8 cellular contexts compared by ENCODE assay signal in the genomic region with DNA sequence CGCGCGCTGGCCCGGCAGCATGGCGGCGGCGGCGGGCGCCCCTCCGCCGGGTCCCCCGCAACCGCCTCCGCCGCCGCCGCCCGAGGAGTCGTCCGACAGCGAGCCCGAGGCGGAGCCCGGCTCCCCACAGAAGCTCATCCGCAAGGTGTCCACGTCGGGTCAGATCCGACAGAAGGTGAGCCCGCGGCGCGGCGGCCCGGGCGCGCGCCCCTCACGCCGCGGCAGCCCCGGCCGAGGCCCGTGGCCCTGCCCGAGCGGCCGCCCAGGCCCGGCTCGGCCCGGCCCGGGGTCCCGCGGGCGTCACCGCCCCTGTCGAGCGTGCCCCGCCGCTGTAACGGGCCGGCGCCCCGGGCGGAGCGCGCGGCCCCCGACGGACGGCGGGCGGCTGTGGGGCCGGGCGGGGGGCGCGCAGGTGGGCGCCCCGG. TPM values are rescaled to one million over a fixed set of nuclear protein-coding genes. Genes with fewer than 3 reads are reported as not detected.
DNase-seq lines count a peak whose midpoint lies in the region; ATAC-seq and TF ChIP-seq lines count a peak whose summit lies in the region.

No MANE protein-coding gene starts in this region.

- no peak overlapping the region for H3K27ac Mint-ChIP-seq in endodermal cell

- peak overlapping the region; percentile 92 for H3K4me3 ChIP-seq in ACC112 (ENCODE audit: low read depth, low read length)
- H3K4me3 ChIP-seq in HL-60 (replicated peaks; ENCODE audit: insufficient read depth, low read length) = peak overlapping the region; percentile 90
- peak overlapping the region; percentile 87 for H3K4me3 ChIP-seq in endodermal cell (ENCODE audit: low read length)
- peak overlapping the region; percentile 79 for H3K4me3 ChIP-seq in skeletal muscle cell (ENCODE audit: low read depth, low read length)

- peaks cover 58% of the 10 kb centered on the region for H3K27me3 Mint-ChIP-seq in endodermal cell (ENCODE audit: insufficient read depth)

- no peaks in the 10 kb centered on the region for H3K36me3 ChIP-seq in ACC112 (ENCODE audit: insufficient read depth, low read length)
- no peaks in the 10 kb centered on the region for H3K36me3 ChIP-seq in endodermal cell (ENCODE audit: control insufficient read depth, insufficient read depth, low read length)

- peaks cover 6% of the 10 kb centered on the region for H3K36me3 Mint-ChIP-seq in endodermal cell (ENCODE audit: low read depth)

- H3K27me3 ChIP-seq in ACC112 (ENCODE audit: insufficient read depth, low read length) = no peaks in the 10 kb centered on the region
- H3K27me3 ChIP-seq in HL-60 (ENCODE audit: insufficient read depth, poor library complexity, severe bottlenecking) = no peaks in the 10 kb centered on the region
- peaks cover 47% of the 10 kb centered on the region for H3K27me3 ChIP-seq in endodermal cell (ENCODE audit: control insufficient read depth, insufficient read depth, low read length, poor library complexity, severe bottlenecking)

- H3K9me3 ChIP-seq in endodermal cell (ENCODE audit: control insufficient read depth, low read length) = peaks cover 6% of the 10 kb centered on the region

- H3K9ac ChIP-seq in endodermal cell (ENCODE audit: extremely low read depth, low read length, poor library complexity, severe bottlenecking) = no peak overlapping the region

- DNase-seq in HL-60 (ENCODE audit: low read depth in 1 of 2, low spot score in 1 of 2) (no peak), endodermal cell (no peak), skeletal muscle cell (ENCODE audit: low read depth) (no peak), DMS53 (lab: John Stamatoyannopoulos, UW) (no peak), DMS 273 (lab: John Stamatoyannopoulos, UW; ENCODE audit: unreplicated experiment) (no peak)

- peak; percentile 25 for ATAC-seq in GM19397 (IDR thresholded peaks at IDR 0.05; ENCODE audit: unreplicated experiment)
- no peak for ATAC-seq in GM21367 (IDR thresholded peaks at IDR 0.05; ENCODE audit: unreplicated experiment)

- peak overlapping the region; percentile 77 for H3K4me3 Mint-ChIP-seq in endodermal cell

- TF ChIP-seq CTCF in HL-60 (IDR thresholded peaks at IDR 0.05; ENCODE audit: insufficient read depth, low read length) (no peak), endodermal cell (conservative IDR thresholded peaks at IDR 0.05) (no peak)

- WGBS in endodermal cell (ENCODE audit: insufficient coverage in 1 of 2, insufficient read length in 1 of 2), 2 experiments = 0% methylated on average over 8 to 77 of the region's 77 CpGs

- peaks cover 29% of the 10 kb centered on the region for H3K4me1 Mint-ChIP-seq in endodermal cell

- H3K9me3 Mint-ChIP-seq in endodermal cell = peaks cover 8% of the 10 kb centered on the region

- no peak overlapping the region for H2AFZ ChIP-seq in ACC112 (ENCODE audit: low read length, unreplicated experiment)

- H3K4me1 ChIP-seq in ACC112 (ENCODE audit: control insufficient read depth, insufficient read depth, low read length, unreplicated experiment) = peaks cover 31% of the 10 kb centered on the region
- H3K4me1 ChIP-seq in endodermal cell (ENCODE audit: control insufficient read depth, insufficient read depth, low read length) = no peaks in the 10 kb centered on the region

- H3K79me2 ChIP-seq in ACC112 (ENCODE audit: control insufficient read depth, insufficient read depth, low read length, unreplicated experiment) = peaks cover 25% of the 10 kb centered on the region

- no peak overlapping the region for H3K27ac ChIP-seq in ACC112 (ENCODE audit: low read depth, low read length)
- H3K27ac ChIP-seq in HL-60 (replicated peaks) = no peak overlapping the region
- H3K27ac ChIP-seq in endodermal cell (ENCODE audit: low read depth, low read length) = no peak overlapping the region

RNA-seq across cellular contexts. Expression of a gene that starts 0.2 kb away (rescaled TPM):
- total RNA-seq in endodermal cell = 10 to 100 TPM; 39.2 to 46.9 TPM
- polyA plus RNA-seq in endodermal cell (2013, experiment 1 of 2) = 27.4 TPM
- polyA plus RNA-seq in endodermal cell (2013, experiment 2 of 2) = 22.4 TPM

RNA-seq across cellular contexts. Expression of a gene that starts 46.9 kb away (rescaled TPM):
- total RNA-seq in endodermal cell = not detected
- not detected for polyA plus RNA-seq in endodermal cell (2013, experiment 1 of 2)
- not detected for polyA plus RNA-seq in endodermal cell (2013, experiment 2 of 2)
